In the genomic region with DNA sequence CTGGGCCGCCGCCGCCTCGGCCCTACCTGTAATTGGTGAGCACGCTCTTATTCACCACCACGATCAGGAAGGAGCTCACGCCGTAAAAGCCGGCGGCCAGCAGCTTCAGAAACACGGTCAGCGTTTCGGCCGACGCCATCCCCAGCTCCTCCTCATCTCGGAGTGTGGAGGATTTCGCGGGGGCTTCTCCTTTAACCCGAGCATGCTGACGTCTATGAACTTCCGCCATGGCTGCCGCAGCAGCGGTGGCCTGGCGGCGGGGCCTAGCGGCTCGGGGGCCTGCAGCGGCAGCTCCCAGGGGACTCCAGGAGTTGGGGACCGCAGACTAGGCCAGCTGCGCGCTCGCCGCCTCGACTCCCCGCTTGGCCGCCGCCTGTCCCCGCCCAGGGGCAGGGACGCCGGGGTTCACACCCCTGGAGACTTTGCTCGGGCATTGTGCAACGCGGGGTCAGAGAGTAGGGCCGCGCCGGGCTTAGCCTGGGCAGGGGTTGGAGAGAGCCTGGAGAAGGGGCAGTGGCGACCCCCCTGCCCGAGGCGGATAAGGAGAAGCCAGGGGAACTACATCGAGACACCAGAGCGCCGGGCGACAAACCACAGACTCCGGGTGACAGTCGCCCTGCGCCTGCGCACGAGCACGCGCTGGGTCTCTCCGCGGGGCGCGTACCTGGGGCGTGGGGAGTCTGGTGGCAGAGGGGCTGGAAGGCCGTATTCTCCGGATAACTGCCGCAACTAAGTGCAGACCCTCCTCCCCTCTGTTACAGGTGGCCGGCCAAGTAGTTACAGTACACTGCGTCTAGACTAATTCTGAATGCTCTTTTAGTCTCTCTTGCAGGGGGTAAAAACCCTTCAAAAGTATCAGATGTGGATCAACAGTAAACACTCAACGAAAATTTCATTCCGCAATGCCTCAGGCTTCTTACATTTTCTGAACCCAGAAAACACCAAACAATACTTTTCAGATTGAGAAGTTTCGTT, we compare ENCODE assay signal across 8 cellular contexts. TPM values are rescaled to one million over a fixed set of nuclear protein-coding genes. Genes with fewer than 3 reads are reported as not detected.
DNase-seq lines count a peak whose midpoint lies in the region; ATAC-seq and TF ChIP-seq lines count a peak whose summit lies in the region.

A gene (minus strand): TSS at position 364 of the 975 bp plus-strand sequence. CDS start 135 bp downstream, at position 229.

- intact Hi-C loops in cardiac septum (cut with DNase I), result loop anchor here (2.0 to 5.0 kb wide), 3 partner anchors 93 to 778 kb away; a partner anchor contains a TSS

- H3K9me3 Mint-ChIP-seq in activated naive CD8-positive, alpha-beta T cell treated with anti-CD3 and anti-CD28 coated beads, Interleukin-2, amount 10 ng/mL, durations not matched to agents 7 days and 5 days, result peaks cover 2% of the 10 kb centered on the region
- no peaks in the 10 kb centered on the region for H3K9me3 Mint-ChIP-seq in type B pancreatic cell

- peak; percentile 91 for DNase-seq in GM12865 (ENCODE audit: low read depth)
- DNase-seq in NCI-H1048 (lab: John Stamatoyannopoulos, UW), result peak; percentile 51
- peak; percentile 26 to 63 for DNase-seq in SW 1271 (lab: John Stamatoyannopoulos, UW)
- DNase-seq in activated naive CD8-positive, alpha-beta T cell treated with anti-CD3 and anti-CD28 coated beads, Interleukin-2, amount 10 ng/mL, durations not matched to agents 7 days and 5 days, result peak; percentile 80
- peak; percentile 88 for DNase-seq in cardiac septum (ENCODE audit: low spot score)
- peak; percentile 79 for DNase-seq in pons (ENCODE audit: low spot score)
- peak; percentile 88 for DNase-seq in type B pancreatic cell (ENCODE audit: extremely low spot score, unreplicated experiment)

- peak within 1 kb of the TSS; percentile 92 for H3K27ac Mint-ChIP-seq in activated naive CD8-positive, alpha-beta T cell treated with anti-CD3 and anti-CD28 coated beads, Interleukin-2, amount 10 ng/mL, durations not matched to agents 7 days and 5 days
- peak within 1 kb of the TSS; percentile 84 for H3K27ac Mint-ChIP-seq in type B pancreatic cell

- peak within 1 kb of the TSS; percentile 94 for H3K4me3 Mint-ChIP-seq in activated naive CD8-positive, alpha-beta T cell treated with anti-CD3 and anti-CD28 coated beads, Interleukin-2, amount 10 ng/mL, durations not matched to agents 7 days and 5 days
- H3K4me3 Mint-ChIP-seq in type B pancreatic cell, result peak within 1 kb of the TSS; percentile 91

- H3K4me3 ChIP-seq in GM12865 (ENCODE audit: low read depth, low read length), result peak within 1 kb of the TSS; percentile 96

- peaks cover 23% of the 10 kb centered on the region for H3K4me1 Mint-ChIP-seq in activated naive CD8-positive, alpha-beta T cell treated with anti-CD3 and anti-CD28 coated beads, Interleukin-2, amount 10 ng/mL, durations not matched to agents 7 days and 5 days
- H3K4me1 Mint-ChIP-seq in type B pancreatic cell (ENCODE audit: unreplicated experiment), result peaks cover 20% of the 10 kb centered on the region

- POLR2A ChIA-PET in activated naive CD8-positive, alpha-beta T cell treated with anti-CD3 and anti-CD28 coated beads, Interleukin-2, amount 10 ng/mL, durations not matched to agents 7 days and 5 days (lab: Charles Lee), result interaction anchor here (0.6 to 1.5 kb wide), 11 partner anchors 9 to 1634 kb away, joined by 3 to 11 read pairs (median 4); a partner anchor contains a TSS

- H3K27me3 Mint-ChIP-seq in activated naive CD8-positive, alpha-beta T cell treated with anti-CD3 and anti-CD28 coated beads, Interleukin-2, amount 10 ng/mL, durations not matched to agents 7 days and 5 days, result peaks cover 7% of the 10 kb centered on the region
- peaks cover 3% of the 10 kb centered on the region for H3K27me3 Mint-ChIP-seq in type B pancreatic cell

- peaks cover 11% of the 10 kb centered on the region for H3K36me3 Mint-ChIP-seq in activated naive CD8-positive, alpha-beta T cell treated with anti-CD3 and anti-CD28 coated beads, Interleukin-2, amount 10 ng/mL, durations not matched to agents 7 days and 5 days
- H3K36me3 Mint-ChIP-seq in type B pancreatic cell, result peaks cover 7% of the 10 kb centered on the region

- peak; percentile 84 for ATAC-seq in HG02610 (IDR thresholded peaks at IDR 0.05; ENCODE audit: unreplicated experiment)
- ATAC-seq in activated naive CD8-positive, alpha-beta T cell treated with anti-CD3 and anti-CD28 coated beads, Interleukin-2, amount 10 ng/mL, durations not matched to agents 7 days and 5 days (ENCODE audit: low read depth), result peak; percentile 75

- no peak for TF ChIP-seq CTCF in GM12865 (IDR thresholded peaks at IDR 0.05; ENCODE audit: insufficient read depth, low read depth, low read length, missing control alignments)
- no peak for TF ChIP-seq CTCF in type B pancreatic cell (conservative IDR thresholded peaks at IDR 0.05)

RNA-seq across cellular contexts. Expression of the gene that starts here (rescaled TPM):
- total RNA-seq in activated naive CD8-positive, alpha-beta T cell treated with anti-CD3 and anti-CD28 coated beads, Interleukin-2, amount 10 ng/mL, durations not matched to agents 7 days and 5 days, result 10 to 100 TPM; 10.9 to 11.3 TPM
- total RNA-seq in cardiac septum (4.5 TPM), type B pancreatic cell (ENCODE audit: low replicate concordance) (10.0 and 13.0 TPM in 2 replicates)

Comparison
In these comparisons a context has a peak if more than half of its experiments do, and no peak if none do; other contexts are left out.
1. Peak in every context shown above with its lines: DNase-seq, ATAC-seq and H3K4me3 ChIP-seq.